Comparison of ENCODE assay signal across 18 cellular contexts in genomic region chr10:35797187-35797586, GRCh38.
DNase-seq lines count a peak whose midpoint lies in the region; ATAC-seq and TF ChIP-seq lines count a peak whose summit lies in the region.
"Had no signal": no experiment of that assay in that cellular context is flagged by ENCODE, and none has a peak within 500 bp of the region (broad histone marks: within the 10 kb centered on the region; RNA-seq: fewer than 3 reads in every experiment).

No MANE protein-coding gene starts in this region.

- 81 to 83% methylated on average over 2 of the region's 2 CpGs for WGBS in GM23248 (ENCODE audit: low coverage in 1 of 2, low lambda C conversion rate in 2 of 2, missing lambda C conversion rate in 2 of 2), 2 experiments
- WGBS in lower leg skin, 2 donors = 74 to 78% methylated on average over 2 of the region's 2 CpGs

- no peaks in the 10 kb centered on the region for H3K9me3 ChIP-seq in GM23248 (ENCODE audit: low read depth)
- no peaks in the 10 kb centered on the region for H3K9me3 ChIP-seq in tibial artery
- H3K9me3 ChIP-seq: MG63 had no signal

- no peak for TF ChIP-seq CTCF in fibroblast of mammary gland (conservative IDR thresholded peaks at IDR 0.05; ENCODE audit: control insufficient read depth, insufficient read depth, low read depth, low read length)
- no peak for TF ChIP-seq CTCF in tibial artery (IDR thresholded peaks at IDR 0.05)
- TF ChIP-seq CTCF in lower leg skin (IDR thresholded peaks at IDR 0.05) = no peak

- H3K4me3 ChIP-seq in GM23248 (no peak overlapping the region), fibroblast of mammary gland (ENCODE audit: control insufficient read depth, low read depth, low read length) (no peak overlapping the region), tibial artery (no peak overlapping the region), lower leg skin (ENCODE audit: low read depth, poor library complexity, severe bottlenecking) (no peak overlapping the region)
- H3K4me3 ChIP-seq: MG63 had no signal

- H3K79me2 ChIP-seq in GM23248 (ENCODE audit: insufficient read depth) = no peaks in the 10 kb centered on the region

- DNase-seq in GM23248 = peak; percentile 25
- DNase-seq in astrocyte of the hippocampus (ENCODE audit: low read depth, low spot score) = peak; percentile 25
- peak; percentile 38 for DNase-seq in fibroblast of mammary gland (ENCODE audit: low read depth)
- DNase-seq in tibial artery = no peak
- no peak for DNase-seq in lower leg skin (ENCODE audit: low spot score in 2 of 2)
- DNase-seq: CD4-positive, CD25-positive, alpha-beta regulatory T cell; DMS79; Kasumi-1; MG63; NCI-H1417; NCI-H1694 treated with DMSO at 0.1 percent for 48 hours; NCI-H2081 treated with DMSO at 0.1 percent for 48 hours; NCI-H2171 treated with DMSO at 0.1 percent for 48 hours; NCI-H524 treated with DMSO at 0.1 percent for 48 hours; NCI-H82; Right ventricle myocardium superior had no signal

- H3K36me3 ChIP-seq in GM23248 (ENCODE audit: low read depth) = no peaks in the 10 kb centered on the region
- no peaks in the 10 kb centered on the region for H3K36me3 ChIP-seq in tibial artery
- H3K36me3 ChIP-seq: MG63 had no signal

- in situ Hi-C loops in GM23248 (cut with MboI) = no loop called here

- no peaks in the 10 kb centered on the region for H3K4me1 ChIP-seq in GM23248 (ENCODE audit: insufficient read depth)
- H3K4me1 ChIP-seq in tibial artery = peaks cover 0 to 36% (median 7%) of the 10 kb centered on the region in 4 donors

- no peak for ATAC-seq in SK-N-SH treated with all-trans-retinoic acid at 6 μM for 48 hours
- ATAC-seq in HG02678 (IDR thresholded peaks at IDR 0.05; ENCODE audit: unreplicated experiment) = no peak

- H3K4me2 ChIP-seq in GM23248 (ENCODE audit: unreplicated experiment) = no peak overlapping the region

- no peak overlapping the region for H3K9ac ChIP-seq in GM23248

- H3K27ac ChIP-seq in GM23248 (no peak overlapping the region), tibial artery (peak overlapping the region; percentile 7 to 14)

- H4K20me1 ChIP-seq in GM23248 (ENCODE audit: insufficient read depth) = no peaks in the 10 kb centered on the region

- H2AFZ ChIP-seq in GM23248 = no peak overlapping the region

- intact Hi-C loops in tibial artery (cut with DNase I; ENCODE audit: low total_unique reads) (loop anchor here (10.0 kb wide), 1 partner anchor 152 kb away; the partner anchor contains the start of gene FZD8), lower leg skin (cut with DNase I; ENCODE audit: low total_unique reads) (no loop called here)

- H3K9me2 ChIP-seq in GM23248 (ENCODE audit: insufficient read depth) = no peaks in the 10 kb centered on the region

- H3K27me3 ChIP-seq in GM23248 (replicated peaks; ENCODE audit: insufficient read depth) = no peaks in the 10 kb centered on the region
- H3K27me3 ChIP-seq in tibial artery = no peaks in the 10 kb centered on the region
- H3K27me3 ChIP-seq: MG63 had no signal

- TF ChIP-seq POLR2A in lower leg skin (IDR thresholded peaks at IDR 0.05) = no peak

- no peaks in the 10 kb centered on the region for H3F3A ChIP-seq in GM23248 (ENCODE audit: insufficient read depth)

TF ChIP-seq in SK-N-SH treated with all-trans-retinoic acid at 6 μM for 48 hours, 23 proteins besides CTCF, POLR2A, EP300 and RAD21:
- no peak for TF ChIP-seq ZNF8 (CRISPR knock-in tag; IDR thresholded peaks at IDR 0.05)
- no peak for TF ChIP-seq SNAI2 (CRISPR knock-in tag; IDR thresholded peaks at IDR 0.05)
- TF ChIP-seq, protein P1, sequence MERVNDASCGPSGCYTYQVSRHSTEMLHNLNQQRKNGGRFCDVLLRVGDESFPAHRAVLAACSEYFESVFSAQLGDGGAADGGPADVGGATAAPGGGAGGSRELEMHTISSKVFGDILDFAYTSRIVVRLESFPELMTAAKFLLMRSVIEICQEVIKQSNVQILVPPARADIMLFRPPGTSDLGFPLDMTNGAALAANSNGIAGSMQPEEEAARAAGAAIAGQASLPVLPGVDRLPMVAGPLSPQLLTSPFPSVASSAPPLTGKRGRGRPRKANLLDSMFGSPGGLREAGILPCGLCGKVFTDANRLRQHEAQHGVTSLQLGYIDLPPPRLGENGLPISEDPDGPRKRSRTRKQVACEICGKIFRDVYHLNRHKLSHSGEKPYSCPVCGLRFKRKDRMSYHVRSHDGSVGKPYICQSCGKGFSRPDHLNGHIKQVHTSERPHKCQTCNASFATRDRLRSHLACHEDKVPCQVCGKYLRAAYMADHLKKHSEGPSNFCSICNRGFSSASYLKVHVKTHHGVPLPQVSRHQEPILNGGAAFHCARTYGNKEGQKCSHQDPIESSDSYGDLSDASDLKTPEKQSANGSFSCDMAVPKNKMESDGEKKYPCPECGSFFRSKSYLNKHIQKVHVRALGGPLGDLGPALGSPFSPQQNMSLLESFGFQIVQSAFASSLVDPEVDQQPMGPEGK (CRISPR knock-in tag; IDR thresholded peaks at IDR 0.05; ENCODE audit: borderline replicate concordance) = no peak
- no peak for TF ChIP-seq POU6F1 (CRISPR knock-in tag; IDR thresholded peaks at IDR 0.05; ENCODE audit: borderline replicate concordance, low read depth)
- no peak for TF ChIP-seq BACH2 (CRISPR knock-in tag; IDR thresholded peaks at IDR 0.05; ENCODE audit: borderline replicate concordance)
- TF ChIP-seq OSR1 (CRISPR knock-in tag; IDR thresholded peaks at IDR 0.05) = no peak
- no peak for TF ChIP-seq TCF4 (CRISPR knock-in tag; IDR thresholded peaks at IDR 0.05; ENCODE audit: borderline replicate concordance)
- no peak for TF ChIP-seq ZC3H10 (CRISPR knock-in tag; IDR thresholded peaks at IDR 0.05)
- no peak for TF ChIP-seq ZNF565 (CRISPR knock-in tag; conservative IDR thresholded peaks at IDR 0.05; ENCODE audit: low read depth)
- TF ChIP-seq, protein P2, sequence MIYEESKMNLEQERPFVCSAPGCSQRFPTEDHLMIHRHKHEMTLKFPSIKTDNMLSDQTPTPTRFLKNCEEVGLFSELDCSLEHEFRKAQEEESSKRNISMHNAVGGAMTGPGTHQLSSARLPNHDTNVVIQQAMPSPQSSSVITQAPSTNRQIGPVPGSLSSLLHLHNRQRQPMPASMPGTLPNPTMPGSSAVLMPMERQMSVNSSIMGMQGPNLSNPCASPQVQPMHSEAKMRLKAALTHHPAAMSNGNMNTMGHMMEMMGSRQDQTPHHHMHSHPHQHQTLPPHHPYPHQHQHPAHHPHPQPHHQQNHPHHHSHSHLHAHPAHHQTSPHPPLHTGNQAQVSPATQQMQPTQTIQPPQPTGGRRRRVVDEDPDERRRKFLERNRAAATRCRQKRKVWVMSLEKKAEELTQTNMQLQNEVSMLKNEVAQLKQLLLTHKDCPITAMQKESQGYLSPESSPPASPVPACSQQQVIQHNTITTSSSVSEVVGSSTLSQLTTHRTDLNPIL (CRISPR knock-in tag; IDR thresholded peaks at IDR 0.05; ENCODE audit: low read depth) = no peak
- TF ChIP-seq GLIS3 (CRISPR knock-in tag; IDR thresholded peaks at IDR 0.05) = no peak
TF ChIP-seq in SK-N-SH treated with all-trans-retinoic acid at 6 μM for 48 hours: peak in this region for 0.

Comparison
In these comparisons a context has a peak if more than half of its experiments do, and no peak if none do; other contexts are left out.
1. DNase-seq: peak in GM23248 (single experiment), astrocyte of the hippocampus (single experiment) and fibroblast of mammary gland (single experiment); none in tibial artery (0 of 2) and lower leg skin (0 of 2).